ENCODE assay signal across 20 cellular contexts in genomic region chr2:79996709-79997108, GRCh38.
"Had no signal": no experiment of that assay in that cellular context is flagged by ENCODE, and none has a peak within 500 bp of the region (broad histone marks: within the 10 kb centered on the region; RNA-seq: fewer than 3 reads in every experiment).

No MANE protein-coding gene starts in this region.

- H3K4me3 ChIP-seq: hepatocyte, left ventricle myocardium inferior, lung, ovary, right atrium auricular region, skin epidermis, spleen, tibial nerve, upper lobe of left lung, vagina had no signal

- H3K27ac ChIP-seq: hepatocyte, left ventricle myocardium inferior, ovary, right atrium auricular region, skin epidermis, spleen, tibial nerve, upper lobe of left lung, vagina had no signal

- ATAC-seq: natural killer cell; sciatic nerve; stimulated activated effector memory CD8-positive, alpha-beta T cell treated with anti-CD3 and anti-CD28 coated beads, Interleukin-12 subunit alpha, Interleukin-12 subunit beta, amount 100 ng/mL, for 72 hours; stimulated activated naive CD8-positive, alpha-beta T cell treated with anti-CD3 and anti-CD28 coated beads, Interleukin-15, amount 100 ng/mL, for 72 hours had no signal

- DNase-seq: islet precursor cell; left ventricle myocardium inferior; mesendoderm; naive B cell; natural killer cell; ovary; spleen; stimulated activated CD4-positive, alpha-beta T cell treated with anti-CD3 and anti-CD28 coated beads, Interleukin-4, amount 100 ng/mL, for 24 hours; stimulated activated naive CD4-positive, alpha-beta T cell treated with Interleukin-2 at 50 U/mL for 16 hours; stimulated activated naive CD8-positive, alpha-beta T cell treated with anti-CD3 and anti-CD28 coated beads, Interleukin-15, amount 100 ng/mL, for 72 hours; substantia nigra; upper lobe of left lung had no signal

- H3K36me3 ChIP-seq: left ventricle myocardium inferior, ovary, right atrium auricular region, spleen, tibial nerve, upper lobe of left lung, vagina had no signal

- H3K27me3 ChIP-seq: hepatocyte, ovary, right atrium auricular region, spleen, tibial nerve, upper lobe of left lung, vagina had no signal

- H2AFZ ChIP-seq: hepatocyte had no signal

- H3K4me1 ChIP-seq: left ventricle myocardium inferior, right atrium auricular region, spleen, tibial nerve, upper lobe of left lung, vagina had no signal

- H3K79me2 ChIP-seq: hepatocyte had no signal

- H3K9me3 ChIP-seq: left ventricle myocardium inferior, ovary, right atrium auricular region, spleen, tibial nerve, upper lobe of left lung, vagina had no signal

- H3K4me2 ChIP-seq: hepatocyte had no signal
